Comparison of ENCODE assay signal across 8 cellular contexts in genomic region chr11:6603287-6604080, GRCh38. TPM values are rescaled to one million over a fixed set of nuclear protein-coding genes. Genes with fewer than 3 reads are reported as not detected.
DNase-seq lines count a peak whose midpoint lies in the region; ATAC-seq, FAIRE-seq and TF ChIP-seq lines count a peak whose summit lies in the region.

Gene ILK (plus strand): TSS chr11:6603774. CDS start chr11:6604272, 498 bp downstream.
Gene RRP8 (minus strand): TSS chr11:6603616. CDS start chr11:6603502, 114 bp downstream.

- H3K4me3 ChIP-seq in adrenal gland, result peak within 1 kb of the TSS; percentile 48 to 95 (median 88)
- peak within 1 kb of the TSS; percentile 52 to 97 (median 92) for H3K4me3 ChIP-seq in heart left ventricle
- H3K4me3 ChIP-seq in upper lobe of left lung, result peak within 1 kb of the TSS; percentile 64 to 96 (median 80)

- TF ChIP-seq EP300 in upper lobe of left lung (IDR thresholded peaks at IDR 0.05), result peak in 1 of 4 donors; percentile 66

- intact Hi-C loops in adrenal gland (cut with DNase I), result loop anchor here in 1 of 2 donors (5.0 to 10.0 kb wide), 2 partner anchors 69 to 79 kb away; partner anchors contain the start of gene MRPL17
- intact Hi-C loops in heart left ventricle (cut with DNase I), result loop anchor here in 5 of 10 donors (2.0 to 5.0 kb wide), 5 partner anchors 43 to 211 kb away; partner anchors contain the start of genes MRPL17 (in 2 of the 5) and SMPD1 (in 1 of the 5)
- intact Hi-C loops in posterior vena cava (cut with DNase I), result no loop called here

- peak; percentile 93 for FAIRE-seq in GM12891 (lab: Jason Lieb, UNC)

- H3K36me3 ChIP-seq in adrenal gland (replicated peaks in 1 of 2) (peaks cover 0 to 40% of the 10 kb centered on the region in 2 donors), heart left ventricle (peaks cover 0 to 54% (median 44%) of the 10 kb centered on the region in 9 donors), upper lobe of left lung (peaks cover 23 to 43% (median 38%) of the 10 kb centered on the region in 4 donors)

- ATAC-seq in HG02759 (IDR thresholded peaks at IDR 0.05; ENCODE audit: unreplicated experiment), result peak; percentile 82
- ATAC-seq in heart left ventricle, result peak; percentile 73 to 92 (median 90)
- peak; percentile 96 for ATAC-seq in upper lobe of left lung (ENCODE audit: low FRiP score in 2 of 2)

- H3K9me3 ChIP-seq in adrenal gland (replicated peaks in 1 of 3), result no peaks in the 10 kb centered on the region
- H3K9me3 ChIP-seq in heart left ventricle, result no peaks in the 10 kb centered on the region
- no peaks in the 10 kb centered on the region for H3K9me3 ChIP-seq in upper lobe of left lung

- WGBS in adrenal gland, 4 donors, result 0 to 1% (median 0%) methylated on average over 26 to 72 of the region's 72 CpGs
- WGBS in heart left ventricle, 4 donors, result 0 to 1% (median 0%) methylated on average over 36 to 72 of the region's 72 CpGs
- WGBS in upper lobe of left lung, 2 donors, result 0 to 1% methylated on average over 37 to 43 of the region's 72 CpGs

- peaks cover 34 to 55% of the 10 kb centered on the region in 2 donors for H3K4me1 ChIP-seq in adrenal gland (replicated peaks in 1 of 2)
- H3K4me1 ChIP-seq in heart left ventricle, result peaks cover 17 to 80% (median 58%) of the 10 kb centered on the region in 12 donors
- peaks cover 50 to 64% (median 56%) of the 10 kb centered on the region in 4 donors for H3K4me1 ChIP-seq in upper lobe of left lung

- peak; percentile 71; the same call in 1 of the 2 replicates for TF ChIP-seq POLR2A in GM12891 (IDR thresholded peaks at IDR 0.05; ENCODE audit: low read depth, low read length)
- peak; percentile 69 to 78 for TF ChIP-seq POLR2A in adrenal gland (IDR thresholded peaks at IDR 0.05)
- peak; percentile 54 to 86 for TF ChIP-seq POLR2A in heart left ventricle (IDR thresholded peaks at IDR 0.05)
- peak in 3 of 4 donors; percentile 20 to 94 (median 88) for TF ChIP-seq POLR2A in upper lobe of left lung (IDR thresholded peaks at IDR 0.05)

- H3K27ac ChIP-seq in adrenal gland (peak within 1 kb of the TSS; percentile 34 to 98 (median 90)), heart left ventricle (peak within 1 kb of the TSS; percentile 83 to 99 (median 98)), upper lobe of left lung (peak within 1 kb of the TSS; percentile 91 to 99 (median 95))

- TF ChIP-seq CTCF in adrenal gland (IDR thresholded peaks at IDR 0.05), result peak in 5 of 6 experiments; percentile 8 to 37 (median 18)
- TF ChIP-seq CTCF in heart left ventricle (IDR thresholded peaks at IDR 0.05), result peak in 8 of 12 donors; percentile 8 to 63 (median 38)
- peak in 3 of 6 experiments; percentile 25 to 68 (median 34) for TF ChIP-seq CTCF in upper lobe of left lung (IDR thresholded peaks at IDR 0.05)

- DNase-seq in GM12891 (ENCODE audit: insufficient read length, low spot score), result peak; percentile 89
- DNase-seq in NCI-H1417 (lab: John Stamatoyannopoulos, UW), result peak; percentile 86 to 93 (median 86)
- peak; percentile 67 for DNase-seq in T follicular helper cell (ENCODE audit: low read depth)
- peak; percentile 90 to 95 (median 93) for DNase-seq in adrenal gland
- peak; percentile 94 to 96 (median 95) for DNase-seq in heart left ventricle
- peak; percentile 98 for DNase-seq in posterior vena cava (ENCODE audit: low spot score)
- DNase-seq in upper lobe of left lung, result peak; percentile 97 to 98

- H3K27me3 ChIP-seq in adrenal gland (no peaks in the 10 kb centered on the region), heart left ventricle (no peaks in the 10 kb centered on the region), upper lobe of left lung (no peaks in the 10 kb centered on the region)

TF ChIP-seq in GM12891, 5 proteins besides CTCF, POLR2A, EP300 and RAD21:
- peak; percentile 75 for TF ChIP-seq PAX5 (IDR thresholded peaks at IDR 0.05; ENCODE audit: insufficient read depth, low read length, severe bottlenecking)
- TF ChIP-seq POLR2AphosphoS5 (IDR thresholded peaks at IDR 0.05; ENCODE audit: low read depth, low read length), result peak; percentile 52; the same call in 1 of the 2 replicates
- peak; percentile 70 for TF ChIP-seq TAF1 (IDR thresholded peaks at IDR 0.05; ENCODE audit: low read depth, low read length)
- TF ChIP-seq SPI1 (IDR thresholded peaks at IDR 0.05; ENCODE audit: low read depth, low read length), result peak; percentile 38; the same call in 1 of the 2 replicates
- TF ChIP-seq POU2F2 (IDR thresholded peaks at IDR 0.05; ENCODE audit: low read depth, low read length), result 0 out of 2 replicates have a peak, but pooled peaks have one; percentile 34

RNA-seq across cellular contexts. Expression of gene ILK, which starts in this region (rescaled TPM):
- polyA plus RNA-seq in GM12891 (2012; ENCODE audit: low read depth, missing spikeins), result 56.8 TPM
- total RNA-seq in adrenal gland (100 to 1,000 TPM in 7 of 8 donors, 10 to 100 TPM in 1; 99.1 to 191 (median 153) TPM), heart left ventricle (100 to 1,000 TPM; 177 to 259 (median 222) TPM), posterior vena cava (100 to 1,000 TPM; 340 to 384 TPM), upper lobe of left lung (100 to 1,000 TPM; 130 to 191 (median 146) TPM)
- polyA plus RNA-seq in adrenal gland (100 to 1,000 TPM; 117 to 177 (median 162) TPM), heart left ventricle (100 to 1,000 TPM; 220 to 288 TPM)

RNA-seq across cellular contexts. Expression of gene RRP8, which starts in this region (rescaled TPM):
- polyA plus RNA-seq in GM12891 (2012; ENCODE audit: low read depth, missing spikeins), result 15.0 TPM
- total RNA-seq in adrenal gland, result 10 to 100 TPM in 7 of 8 donors, 1 to 10 TPM in 1; 9.4 to 25.9 (median 19.6) TPM
- polyA plus RNA-seq in adrenal gland, result 10 to 100 TPM; 24.2 to 34.8 (median 33.5) TPM
- 10 to 100 TPM; 11.2 to 23.5 (median 18.0) TPM for total RNA-seq in heart left ventricle
- polyA plus RNA-seq in heart left ventricle, result 10 to 100 TPM; 16.6 to 17.4 TPM
- total RNA-seq in posterior vena cava, result 10 to 100 TPM; 16.6 to 17.6 TPM
- total RNA-seq in upper lobe of left lung, result 10 to 100 TPM; 13.4 to 25.2 (median 22.1) TPM

Comparison
In these comparisons a context has a peak if more than half of its experiments do, and no peak if none do; other contexts are left out.
1. Peak in every context shown above with its lines: DNase-seq, ATAC-seq, H3K4me3 ChIP-seq and H3K27ac ChIP-seq.